In the genomic region with DNA sequence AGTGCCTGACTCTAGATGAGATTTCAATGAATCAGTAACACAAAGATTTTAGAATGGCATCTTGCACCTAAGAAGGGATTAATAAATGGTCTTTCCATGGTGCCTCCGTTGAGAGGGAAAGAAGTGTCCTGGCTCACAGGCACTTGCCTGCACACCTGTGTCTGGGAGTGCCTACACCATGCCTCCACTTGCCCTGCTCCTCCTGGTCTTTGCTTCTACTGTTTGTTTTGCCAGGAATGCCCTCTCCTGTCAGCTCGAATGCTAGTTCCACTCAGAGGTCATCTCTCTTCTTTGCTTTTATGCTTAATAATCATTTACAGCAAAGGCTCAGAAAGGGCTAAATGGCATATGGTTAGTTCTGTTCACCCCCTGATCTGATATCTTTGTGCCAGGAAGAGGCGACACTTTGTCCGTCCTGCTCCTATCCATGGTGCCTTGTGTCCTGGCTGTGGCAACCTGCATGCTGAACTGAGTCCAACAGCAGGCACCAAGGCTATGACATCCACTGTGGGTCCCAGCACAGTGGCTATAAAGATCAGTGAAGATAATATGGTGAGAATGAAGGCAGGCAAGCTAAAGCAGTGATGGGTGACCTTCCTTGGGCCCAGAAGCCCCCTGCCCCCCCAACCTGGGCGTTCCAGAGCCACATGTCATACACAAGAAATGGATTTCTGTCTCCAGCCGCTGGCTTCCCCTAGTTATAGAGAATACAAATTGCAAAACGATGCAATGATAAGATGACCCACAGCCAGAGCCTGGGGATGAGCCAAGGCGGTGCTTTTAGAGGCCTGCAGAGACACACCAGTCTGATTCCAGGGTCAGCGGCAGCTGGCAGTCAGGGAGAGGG, we compare ENCODE assay signal across 1 cellular context.
TF ChIP-seq lines count a peak whose summit lies in the region.

No MANE protein-coding gene starts in this region.

TF ChIP-seq in SK-N-SH treated with all-trans-retinoic acid at 6 μM for 48 hours, 23 proteins besides CTCF, POLR2A, EP300 and RAD21 (continued from another document):
- TF ChIP-seq, protein P1, sequence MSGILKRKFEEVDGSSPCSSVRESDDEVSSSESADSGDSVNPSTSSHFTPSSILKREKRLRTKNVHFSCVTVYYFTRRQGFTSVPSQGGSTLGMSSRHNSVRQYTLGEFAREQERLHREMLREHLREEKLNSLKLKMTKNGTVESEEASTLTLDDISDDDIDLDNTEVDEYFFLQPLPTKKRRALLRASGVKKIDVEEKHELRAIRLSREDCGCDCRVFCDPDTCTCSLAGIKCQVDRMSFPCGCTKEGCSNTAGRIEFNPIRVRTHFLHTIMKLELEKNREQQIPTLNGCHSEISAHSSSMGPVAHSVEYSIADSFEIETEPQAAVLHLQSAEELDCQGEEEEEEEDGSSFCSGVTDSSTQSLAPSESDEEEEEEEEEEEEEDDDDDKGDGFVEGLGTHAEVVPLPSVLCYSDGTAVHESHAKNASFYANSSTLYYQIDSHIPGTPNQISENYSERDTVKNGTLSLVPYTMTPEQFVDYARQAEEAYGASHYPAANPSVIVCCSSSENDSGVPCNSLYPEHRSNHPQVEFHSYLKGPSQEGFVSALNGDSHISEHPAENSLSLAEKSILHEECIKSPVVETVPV (CRISPR knock-in tag; IDR thresholded peaks at IDR 0.05) = no peak
- TF ChIP-seq, protein P2, sequence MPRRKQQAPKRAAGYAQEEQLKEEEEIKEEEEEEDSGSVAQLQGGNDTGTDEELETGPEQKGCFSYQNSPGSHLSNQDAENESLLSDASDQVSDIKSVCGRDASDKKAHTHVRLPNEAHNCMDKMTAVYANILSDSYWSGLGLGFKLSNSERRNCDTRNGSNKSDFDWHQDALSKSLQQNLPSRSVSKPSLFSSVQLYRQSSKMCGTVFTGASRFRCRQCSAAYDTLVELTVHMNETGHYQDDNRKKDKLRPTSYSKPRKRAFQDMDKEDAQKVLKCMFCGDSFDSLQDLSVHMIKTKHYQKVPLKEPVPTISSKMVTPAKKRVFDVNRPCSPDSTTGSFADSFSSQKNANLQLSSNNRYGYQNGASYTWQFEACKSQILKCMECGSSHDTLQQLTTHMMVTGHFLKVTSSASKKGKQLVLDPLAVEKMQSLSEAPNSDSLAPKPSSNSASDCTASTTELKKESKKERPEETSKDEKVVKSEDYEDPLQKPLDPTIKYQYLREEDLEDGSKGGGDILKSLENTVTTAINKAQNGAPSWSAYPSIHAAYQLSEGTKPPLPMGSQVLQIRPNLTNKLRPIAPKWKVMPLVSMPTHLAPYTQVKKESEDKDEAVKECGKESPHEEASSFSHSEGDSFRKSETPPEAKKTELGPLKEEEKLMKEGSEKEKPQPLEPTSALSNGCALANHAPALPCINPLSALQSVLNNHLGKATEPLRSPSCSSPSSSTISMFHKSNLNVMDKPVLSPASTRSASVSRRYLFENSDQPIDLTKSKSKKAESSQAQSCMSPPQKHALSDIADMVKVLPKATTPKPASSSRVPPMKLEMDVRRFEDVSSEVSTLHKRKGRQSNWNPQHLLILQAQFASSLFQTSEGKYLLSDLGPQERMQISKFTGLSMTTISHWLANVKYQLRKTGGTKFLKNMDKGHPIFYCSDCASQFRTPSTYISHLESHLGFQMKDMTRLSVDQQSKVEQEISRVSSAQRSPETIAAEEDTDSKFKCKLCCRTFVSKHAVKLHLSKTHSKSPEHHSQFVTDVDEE (CRISPR knock-in tag; IDR thresholded peaks at IDR 0.05) = no peak
TF ChIP-seq in SK-N-SH treated with all-trans-retinoic acid at 6 μM for 48 hours: peak in this region for 2.
